7 cellular contexts compared by ENCODE assay signal in genomic region chr5:177300971-177301370, GRCh38. TPM values are rescaled to one million over a fixed set of nuclear protein-coding genes. Genes with fewer than 3 reads are reported as not detected.
A peak's percentile ranks its signal among the peaks of the same experiment; 100 is the strongest.
DNase-seq lines count a peak whose midpoint lies in the region; ATAC-seq and TF ChIP-seq lines count a peak whose summit lies in the region.
"Had no signal": no experiment of that assay in that cellular context is flagged by ENCODE, and none has a peak within 500 bp of the region (broad histone marks: within the 10 kb centered on the region; RNA-seq: fewer than 3 reads in every experiment).

No MANE protein-coding gene starts in this region.

- no peak for DNase-seq in CD8-positive, alpha-beta memory T cell
- no peak for DNase-seq in WTC11 (ENCODE audit: low spot score)
- DNase-seq in DMS 273 (lab: John Stamatoyannopoulos, UW; ENCODE audit: unreplicated experiment) = no peak
- DNase-seq in UCSD-AML1 (lab: John Stamatoyannopoulos, UW; ENCODE audit: unreplicated experiment) = no peak
- no peak for DNase-seq in adrenal gland
- DNase-seq: cortex of kidney had no signal

- H3K27me3 Mint-ChIP-seq in CD8-positive, alpha-beta memory T cell = peaks cover 0 to 3% of the 10 kb centered on the region in 2 donors
- no peaks in the 10 kb centered on the region for H3K27me3 Mint-ChIP-seq in WTC11 (ENCODE audit: low read depth)

- peaks cover 69 to 87% (median 79%) of the 10 kb centered on the region in 3 donors for H3K4me1 Mint-ChIP-seq in CD8-positive, alpha-beta memory T cell
- peaks cover 53% of the 10 kb centered on the region for H3K4me1 Mint-ChIP-seq in WTC11

- no peak overlapping the region for H3K4me3 ChIP-seq in CD8-positive, alpha-beta memory T cell (ENCODE audit: low read length)
- H3K4me3 ChIP-seq in muscle layer of colon (ENCODE audit: low read depth in 1 of 2, low read length in 2 of 2) = no peak overlapping the region
- H3K4me3 ChIP-seq in adrenal gland = no peak overlapping the region

- no peak for ATAC-seq in WTC11

- peaks cover 2 to 40% (median 6%) of the 10 kb centered on the region in 3 donors for H3K36me3 Mint-ChIP-seq in CD8-positive, alpha-beta memory T cell
- peaks cover 20% of the 10 kb centered on the region for H3K36me3 Mint-ChIP-seq in WTC11

- CTCF ChIA-PET in CD8-positive, alpha-beta memory T cell (lab: Charles Lee) = interaction anchor here (2.0 kb wide), 1 partner anchor 9 kb away, joined by 8 read pairs; no protein-coding TSS in a partner anchor
- CTCF ChIA-PET in WTC11 (lab: Charles Lee) = interaction anchor here (1.1 to 1.9 kb wide), 6 partner anchors 9 to 187 kb away, joined by 3 to 16 read pairs (median 6); no protein-coding TSS in a partner anchor

- 86 to 94% (median 90%) methylated on average over 2 of the region's 2 CpGs for WGBS in adrenal gland, 4 donors

- TF ChIP-seq POLR2A in adrenal gland (IDR thresholded peaks at IDR 0.05) = no peak

- H3K9ac ChIP-seq in muscle layer of colon (ENCODE audit: low read length) = no peak overlapping the region

- POLR2A ChIA-PET in CD8-positive, alpha-beta memory T cell (lab: Charles Lee) = no interaction called here
- POLR2A ChIA-PET in WTC11 (lab: Charles Lee) = no interaction called here

- H3K27me3 ChIP-seq in CD8-positive, alpha-beta memory T cell (ENCODE audit: insufficient read depth, low read length, poor library complexity, severe bottlenecking) = no peaks in the 10 kb centered on the region
- no peaks in the 10 kb centered on the region for H3K27me3 ChIP-seq in muscle layer of colon (ENCODE audit: control insufficient read depth in 1 of 2, insufficient read depth in 2 of 2, low read length in 2 of 2)
- no peaks in the 10 kb centered on the region for H3K27me3 ChIP-seq in adrenal gland

- no peaks in the 10 kb centered on the region for H3K9me3 ChIP-seq in CD8-positive, alpha-beta memory T cell (ENCODE audit: low read length)
- H3K9me3 ChIP-seq in muscle layer of colon (ENCODE audit: low read length) = no peaks in the 10 kb centered on the region
- no peaks in the 10 kb centered on the region for H3K9me3 ChIP-seq in adrenal gland (replicated peaks in 1 of 3)

- H3K36me3 ChIP-seq in CD8-positive, alpha-beta memory T cell (ENCODE audit: insufficient read depth, low read length) = peaks cover 13% of the 10 kb centered on the region
- peaks cover 23% of the 10 kb centered on the region for H3K36me3 ChIP-seq in muscle layer of colon (ENCODE audit: insufficient read depth, low read length)
- peaks cover 0 to 28% of the 10 kb centered on the region in 2 donors for H3K36me3 ChIP-seq in adrenal gland (replicated peaks in 1 of 2)

- H3K4me1 ChIP-seq in CD8-positive, alpha-beta memory T cell (ENCODE audit: insufficient read depth, low read length) = peaks cover 75% of the 10 kb centered on the region
- peaks cover 44% of the 10 kb centered on the region for H3K4me1 ChIP-seq in muscle layer of colon (ENCODE audit: insufficient read depth, low read length)
- peaks cover 24 to 48% of the 10 kb centered on the region in 2 donors for H3K4me1 ChIP-seq in adrenal gland (replicated peaks in 1 of 2)

- H3K9me3 Mint-ChIP-seq in CD8-positive, alpha-beta memory T cell = no peaks in the 10 kb centered on the region
- no peaks in the 10 kb centered on the region for H3K9me3 Mint-ChIP-seq in WTC11

- intact Hi-C loops in adrenal gland (cut with DNase I) = loop anchor here in 1 of 2 donors (10.0 kb wide), 1 partner anchor 166 kb away; the partner anchor contains the start of gene NSD1

- H3K27ac Mint-ChIP-seq in CD8-positive, alpha-beta memory T cell = peak overlapping the region; percentile 89 to 99 (median 98)
- peak overlapping the region; percentile 99 for H3K27ac Mint-ChIP-seq in WTC11

- H3K27ac ChIP-seq in CD8-positive, alpha-beta memory T cell (ENCODE audit: low read depth, low read length) = no peak overlapping the region
- H3K27ac ChIP-seq in muscle layer of colon (ENCODE audit: low read depth, low read length) = peak overlapping the region; percentile 42
- peak overlapping the region in 2 of 5 donors; percentile 77 to 89 for H3K27ac ChIP-seq in adrenal gland

- peak overlapping the region; percentile 11 to 96 (median 79) for H3K4me3 Mint-ChIP-seq in CD8-positive, alpha-beta memory T cell
- no peak overlapping the region for H3K4me3 Mint-ChIP-seq in WTC11

- TF ChIP-seq CTCF in WTC11 (IDR thresholded peaks at IDR 0.05) (no peak), adrenal gland (IDR thresholded peaks at IDR 0.05) (no peak)

TF ChIP-seq in WTC11, 78 proteins besides CTCF, POLR2A, EP300 and RAD21:
- TF ChIP-seq FOXP1 (CRISPR knock-in tag; IDR thresholded peaks at IDR 0.05; ENCODE audit: borderline replicate concordance) = no peak
- no peak for TF ChIP-seq SP1 (CRISPR knock-in tag; conservative IDR thresholded peaks at IDR 0.05)

RNA-seq across cellular contexts. Expression of gene RAB24, which starts 2.5 kb away (rescaled TPM):
- total RNA-seq in CD8-positive, alpha-beta memory T cell = 10 to 100 TPM; 26.1 to 28.3 TPM
- 22.9 TPM for polyA plus RNA-seq in CD8-positive, alpha-beta memory T cell
- total RNA-seq in WTC11 (2021) (37.0 to 40.2 TPM (median 38.0 TPM) in 3 replicates), adrenal gland (10 to 100 TPM; 36.9 to 72.6 (median 51.6) TPM)
- polyA plus RNA-seq in adrenal gland = 100 to 1,000 TPM in 1 of 3 donors, 10 to 100 TPM in 2; 29.4 to 134 (median 95.2) TPM

RNA-seq across cellular contexts. Expression of gene PRELID1, which starts 2.6 kb away (rescaled TPM):
- 100 to 1,000 TPM; 342 to 344 TPM for total RNA-seq in CD8-positive, alpha-beta memory T cell
- polyA plus RNA-seq in CD8-positive, alpha-beta memory T cell = 235 TPM
- 235 to 273 TPM (median 245 TPM) in 3 replicates for total RNA-seq in WTC11 (2021)
- 100 to 1,000 TPM in 3 of 8 donors, 10 to 100 TPM in 5; 52.3 to 164 (median 97.4) TPM for total RNA-seq in adrenal gland
- polyA plus RNA-seq in adrenal gland = 100 to 1,000 TPM; 175 to 217 (median 178) TPM

RNA-seq across cellular contexts. Expression of gene MXD3, which starts 10.7 kb away (rescaled TPM):
- 10 to 100 TPM; 10.2 to 13.4 TPM for total RNA-seq in CD8-positive, alpha-beta memory T cell
- 0.79 TPM for polyA plus RNA-seq in CD8-positive, alpha-beta memory T cell
- 16.9 to 25.7 TPM (median 18.8 TPM) in 3 replicates for total RNA-seq in WTC11 (2021)
- total RNA-seq in adrenal gland = 1 to 10 TPM in 7 of 8 donors, under 1 TPM in 1; 0.85 to 7.5 (median 3.0) TPM
- 10 to 100 TPM in 2 of 3 donors, under 1 TPM in 1; 0.16 to 42.6 (median 26.2) TPM for polyA plus RNA-seq in adrenal gland

RNA-seq across cellular contexts. Expression of gene LMAN2, which starts 50.5 kb away (rescaled TPM):
- total RNA-seq in CD8-positive, alpha-beta memory T cell = 100 to 1,000 TPM; 112 to 126 TPM
- 276 TPM for polyA plus RNA-seq in CD8-positive, alpha-beta memory T cell
- total RNA-seq in WTC11 (2021) = 141 to 162 TPM (median 147 TPM) in 3 replicates
- total RNA-seq in adrenal gland = 100 to 1,000 TPM; 109 to 398 (median 164) TPM
- polyA plus RNA-seq in adrenal gland = 100 to 1,000 TPM in 1 of 3 donors, 10 to 100 TPM in 2; 85.7 to 147 (median 97.4) TPM

RNA-seq across cellular contexts. Expression of gene RGS14, which starts 56.8 kb away (rescaled TPM):
- total RNA-seq in CD8-positive, alpha-beta memory T cell = 10 to 100 TPM; 60.5 to 61.9 TPM
- polyA plus RNA-seq in CD8-positive, alpha-beta memory T cell = 83.5 TPM
- total RNA-seq in WTC11 (2021) = 60.4 to 74.6 TPM (median 64.6 TPM) in 3 replicates
- total RNA-seq in adrenal gland = 10 to 100 TPM in 6 of 8 donors, 1 to 10 TPM in 2; 4.4 to 36.3 (median 15.5) TPM
- 10 to 100 TPM in 2 of 3 donors, 1 to 10 TPM in 1; 2.3 to 19.8 (median 18.5) TPM for polyA plus RNA-seq in adrenal gland
